37 cellular contexts compared by ENCODE assay signal in the genomic region with DNA sequence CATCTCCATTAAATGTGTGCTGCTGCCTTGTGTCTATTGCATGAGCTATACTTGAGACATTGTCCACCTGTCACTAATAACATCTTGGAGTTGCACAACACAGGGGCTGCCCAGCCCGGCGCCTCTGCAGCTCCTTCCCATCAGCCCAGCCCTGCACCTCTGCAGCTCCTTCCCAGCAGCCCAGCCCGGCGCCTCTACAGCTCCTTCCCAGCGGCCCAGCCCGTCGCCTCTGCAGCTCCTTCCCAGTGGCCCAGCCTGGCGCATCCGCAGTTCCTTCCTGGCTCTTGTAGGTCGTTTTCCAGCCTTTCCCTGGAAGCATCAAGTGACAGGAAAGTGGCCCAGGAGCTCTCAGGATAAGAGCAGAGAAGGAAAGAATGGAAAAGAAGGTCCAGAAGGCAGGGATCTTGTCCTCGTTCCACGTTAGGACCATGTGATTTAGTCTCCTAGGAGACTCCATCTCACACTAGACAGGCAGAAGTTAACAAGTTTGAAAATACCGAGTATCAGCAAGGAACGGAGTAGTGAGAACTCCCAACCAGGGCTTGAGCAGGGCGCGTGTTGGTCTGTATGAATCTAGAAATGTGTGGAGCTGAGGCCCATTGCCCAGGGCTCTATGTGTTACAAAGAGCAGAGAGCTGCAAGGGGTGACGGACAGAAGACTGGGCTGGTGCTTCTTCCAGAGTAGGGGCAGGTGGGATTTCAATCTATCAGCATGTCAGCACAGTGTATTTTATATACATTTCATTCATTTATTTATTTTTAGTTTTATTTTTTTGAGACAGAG.
"Had no signal": no experiment of that assay in that cellular context is flagged by ENCODE, and none has a peak within 500 bp of the region (broad histone marks: within the 10 kb centered on the region; RNA-seq: fewer than 3 reads in every experiment).

No MANE protein-coding gene starts in this region.

- H3K9me3 Mint-ChIP-seq: activated CD4-positive, alpha-beta T cell treated with anti-CD3 and anti-CD28 coated beads, Interleukin-2, amount 10 ng/mL, durations not matched to agents 24 days and 14 days; activated CD8-positive, alpha-beta T cell treated with anti-CD3 and anti-CD28 coated beads for 36 hours; activated naive CD4-positive, alpha-beta T cell treated with anti-CD3 and anti-CD28 coated beads for 36 hours; activated T-cell treated with anti-CD3 and anti-CD28 coated beads, Interleukin-2, amount 50 U/mL, for 72 hours; activated T-helper 1 cell treated with anti-CD3 and anti-CD28 coated beads, Interleukin-12 subunit alpha, Interleukin-12 subunit beta, Interleukin-2, Interleukin-4 antibody, amounts not matched to agents 30 ng/mL and 10 ng/mL and 1 ng/mL, durations not matched to agents 14 hours and 24 hours and 36 hours; activated T-helper 17 cell treated with anti-CD3 and anti-CD28 coated beads, Interleukin-2, amount 50 U/mL, for 72 hours; T-helper 1 cell treated with Interleukin-12 subunit alpha and Interleukin-12 subunit beta and Interleukin-4 antibody, amounts not matched to agents 30 μg/mL and 1 μg/mL, for 36 hours; T-helper 2 cell treated with Interferon-gamma antibody and Interleukin-4, amounts not matched to agents 5 μg/mL and 100 μg/mL, for 36 hours had no signal

- H3K9me3 ChIP-seq: adrenal gland, body of pancreas, breast epithelium had no signal

- FAIRE-seq: astrocyte, TTC549 had no signal

- ATAC-seq: activated CD8-positive, alpha-beta T cell treated with anti-CD3 and anti-CD28 coated beads for 36 hours; activated naive CD4-positive, alpha-beta T cell treated with anti-CD3 and anti-CD28 coated beads, Interleukin-2, amount 50 U/mL, for 72 hours; activated T-cell treated with anti-CD3 and anti-CD28 coated beads, Interleukin-2, amount 50 U/mL, for 4 hours; activated T-cell treated with anti-CD3 and anti-CD28 coated beads, Interleukin-2, amount 50 U/mL, for 72 hours; activated T-helper 17 cell treated with anti-CD3 and anti-CD28 coated beads, Interleukin-2, amount 50 U/mL, for 72 hours; body of pancreas had no signal

- H3K27ac ChIP-seq: adrenal gland, body of pancreas, brain microvascular endothelial cell, breast epithelium, VCaP had no signal

- H3K4me3 ChIP-seq: adrenal gland, body of pancreas, breast epithelium had no signal

- H3K4me1 Mint-ChIP-seq: activated CD4-positive, alpha-beta T cell treated with anti-CD3 and anti-CD28 coated beads, Interleukin-2, amount 10 ng/mL, durations not matched to agents 24 days and 14 days; activated naive CD8-positive, alpha-beta T cell treated with anti-CD3 and anti-CD28 coated beads for 36 hours had no signal

- H3K4me3 Mint-ChIP-seq: activated B cell treated with CpG ODN at 0.5 μM for 24 hours; activated CD4-positive, alpha-beta memory T cell treated with anti-CD3 and anti-CD28 coated beads for 36 hours; activated CD4-positive, alpha-beta T cell treated with anti-CD3 and anti-CD28 coated beads, Interleukin-2, amount 10 ng/mL, durations not matched to agents 24 days and 14 days; activated CD8-positive, alpha-beta T cell treated with anti-CD3 and anti-CD28 coated beads for 36 hours; activated naive CD4-positive, alpha-beta T cell treated with anti-CD3 and anti-CD28 coated beads for 36 hours; activated naive CD8-positive, alpha-beta T cell treated with anti-CD3 and anti-CD28 coated beads for 36 hours; activated T-cell treated with anti-CD3 and anti-CD28 coated beads, Interleukin-2, amount 50 U/mL, for 4 hours; activated T-cell treated with anti-CD3 and anti-CD28 coated beads, Interleukin-2, amount 50 U/mL, for 72 hours; activated T-helper 1 cell treated with anti-CD3 and anti-CD28 coated beads, Interleukin-12 subunit alpha, Interleukin-12 subunit beta, Interleukin-2, Interleukin-4 antibody, amounts not matched to agents 30 ng/mL and 10 ng/mL and 1 ng/mL, durations not matched to agents 14 hours and 24 hours and 36 hours; activated T-helper 17 cell treated with anti-CD3 and anti-CD28 coated beads, Interleukin-2, amount 50 U/mL, for 72 hours; T-helper 1 cell treated with Interleukin-12 subunit alpha and Interleukin-12 subunit beta and Interleukin-4 antibody, amounts not matched to agents 30 μg/mL and 1 μg/mL, for 36 hours; T-helper 2 cell treated with Interferon-gamma antibody and Interleukin-4, amounts not matched to agents 5 μg/mL and 100 μg/mL, for 36 hours had no signal

- H3K36me3 ChIP-seq: adrenal gland, brain microvascular endothelial cell, breast epithelium had no signal

- DNase-seq: activated B cell treated with CpG ODN at 0.5 μM for 24 hours; activated CD4-positive, alpha-beta memory T cell treated with anti-CD3 and anti-CD28 coated beads for 36 hours; activated CD4-positive, alpha-beta T cell treated with anti-CD3 and anti-CD28 coated beads for 4 hours; activated CD4-positive, alpha-beta T cell treated with anti-CD3 and anti-CD28 coated beads, Interleukin-2, amount 10 ng/mL, durations not matched to agents 24 days and 14 days; activated CD4-positive, alpha-beta T cell treated with anti-CD3 and anti-CD28 coated beads, Interleukin-2, amount 50 U/mL, for 1 hour; activated CD4-positive, alpha-beta T cell treated with anti-CD3 and anti-CD28 coated beads, Interleukin-2, amount 50 U/mL, for 4 hours; activated CD4-positive, CD25-positive, alpha-beta regulatory T cell treated with anti-CD3 and anti-CD28 coated beads, Interleukin-2, amount 50 U/mL, for 72 hours; activated CD8-positive, alpha-beta memory T cell treated with anti-CD3 and anti-CD28 coated beads, Interleukin-2, amount 50 U/mL, for 4 hours; activated CD8-positive, alpha-beta T cell treated with anti-CD3 and anti-CD28 coated beads for 36 hours; activated effector memory CD4-positive, alpha-beta T cell treated with anti-CD3 and anti-CD28 coated beads, Interleukin-2, amount 50 U/mL, for 16 hours; activated gamma-delta T cell treated with Interleukin-2 at 50 U/mL for 16 hours; activated naive CD4-positive, alpha-beta T cell; activated naive CD4-positive, alpha-beta T cell treated with anti-CD3 and anti-CD28 coated beads for 36 hours; activated naive CD4-positive, alpha-beta T cell treated with anti-CD3 and anti-CD28 coated beads, Interleukin-2, amount 50 U/mL, for 16 hours; activated naive CD8-positive, alpha-beta T cell treated with anti-CD3 and anti-CD28 coated beads for 36 hours; activated T-cell treated with anti-CD3 and anti-CD28 coated beads for 4 hours; activated T-cell treated with anti-CD3 and anti-CD28 coated beads, Interleukin-2, amount 50 U/mL, for 1 hour; activated T-cell treated with anti-CD3 and anti-CD28 coated beads, Interleukin-2, amount 50 U/mL, for 4 hours; activated T-cell treated with anti-CD3 and anti-CD28 coated beads, Interleukin-2, amount 50 U/mL, for 72 hours; adrenal gland; amniotic stem cell; aorta; body of pancreas; brain microvascular endothelial cell; central memory CD4-positive, alpha-beta T cell; T-helper 1 cell; T-helper 2 cell; T-helper 9 cell had no signal

- H3K4me1 ChIP-seq: adrenal gland, body of pancreas, breast epithelium had no signal

- H3K27me3 ChIP-seq: adrenal gland, body of pancreas, brain microvascular endothelial cell had no signal

- H3K27ac Mint-ChIP-seq: activated B cell treated with CpG ODN at 0.5 μM for 24 hours; activated CD4-positive, alpha-beta memory T cell treated with anti-CD3 and anti-CD28 coated beads for 36 hours; activated CD4-positive, alpha-beta T cell treated with anti-CD3 and anti-CD28 coated beads, Interleukin-2, amount 10 ng/mL, durations not matched to agents 24 days and 14 days; activated CD8-positive, alpha-beta T cell treated with anti-CD3 and anti-CD28 coated beads for 36 hours; activated naive CD4-positive, alpha-beta T cell treated with anti-CD3 and anti-CD28 coated beads for 36 hours; activated naive CD4-positive, alpha-beta T cell treated with anti-CD3 and anti-CD28 coated beads, Interleukin-2, amount 50 U/mL, for 72 hours; activated naive CD8-positive, alpha-beta T cell treated with anti-CD3 and anti-CD28 coated beads for 36 hours; activated T-cell treated with anti-CD3 and anti-CD28 coated beads, Interleukin-2, amount 50 U/mL, for 72 hours; activated T-helper 1 cell treated with anti-CD3 and anti-CD28 coated beads, Interleukin-12 subunit alpha, Interleukin-12 subunit beta, Interleukin-2, Interleukin-4 antibody, amounts not matched to agents 30 ng/mL and 10 ng/mL and 1 ng/mL, durations not matched to agents 14 hours and 24 hours and 36 hours; activated T-helper 17 cell treated with anti-CD3 and anti-CD28 coated beads, Interleukin-2, amount 50 U/mL, for 72 hours; T-helper 1 cell treated with Interleukin-12 subunit alpha and Interleukin-12 subunit beta and Interleukin-4 antibody, amounts not matched to agents 30 μg/mL and 1 μg/mL, for 36 hours; T-helper 2 cell treated with Interferon-gamma antibody and Interleukin-4, amounts not matched to agents 5 μg/mL and 100 μg/mL, for 36 hours had no signal

- H3K27me3 Mint-ChIP-seq: activated B cell treated with CpG ODN at 0.5 μM for 24 hours; activated CD4-positive, alpha-beta memory T cell treated with anti-CD3 and anti-CD28 coated beads for 36 hours; activated CD4-positive, alpha-beta T cell treated with anti-CD3 and anti-CD28 coated beads, Interleukin-2, amount 10 ng/mL, durations not matched to agents 24 days and 14 days; activated CD8-positive, alpha-beta T cell treated with anti-CD3 and anti-CD28 coated beads for 36 hours; activated naive CD8-positive, alpha-beta T cell treated with anti-CD3 and anti-CD28 coated beads for 36 hours; activated T-helper 17 cell treated with anti-CD3 and anti-CD28 coated beads, Interleukin-2, amount 50 U/mL, for 72 hours had no signal

- H3K36me3 Mint-ChIP-seq: activated CD4-positive, alpha-beta memory T cell treated with anti-CD3 and anti-CD28 coated beads for 36 hours; activated naive CD4-positive, alpha-beta T cell treated with anti-CD3 and anti-CD28 coated beads, Interleukin-2, amount 50 U/mL, for 72 hours had no signal
